8 cellular contexts compared by ENCODE assay signal in the genomic region with DNA sequence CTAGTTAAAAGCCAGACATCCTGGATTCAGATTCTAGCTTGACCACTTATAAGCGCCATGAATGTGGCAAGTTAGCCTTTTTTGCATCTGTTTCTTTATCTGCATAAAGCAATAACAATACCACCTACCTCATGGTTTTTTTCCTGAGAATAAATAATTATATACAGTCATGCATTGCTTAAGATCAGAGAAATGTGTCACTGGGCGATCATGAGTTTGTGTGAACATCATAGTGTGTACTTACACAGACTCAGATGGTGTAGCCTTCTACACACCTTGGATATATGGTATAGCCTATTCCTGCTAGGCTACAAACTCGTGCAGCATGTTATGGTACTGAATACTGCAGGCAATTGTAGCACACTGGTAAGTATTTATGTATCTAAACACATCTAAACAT.
DNase-seq lines count a peak whose midpoint lies in the region; ATAC-seq lines count a peak whose summit lies in the region.

No MANE protein-coding gene starts in this region.

- peak; percentile 49 to 58 for ATAC-seq in activated CD4-positive, CD25-positive, alpha-beta regulatory T cell treated with anti-CD3 and anti-CD28 coated beads, Interleukin-2, amount 50 U/mL, for 24 hours
- no peak for ATAC-seq in GM18873 (IDR thresholded peaks at IDR 0.05; ENCODE audit: low FRiP score, unreplicated experiment)
- no peak for ATAC-seq in HG03159 (IDR thresholded peaks at IDR 0.05; ENCODE audit: unreplicated experiment)

- H3K4me1 ChIP-seq in stomach smooth muscle (ENCODE audit: control insufficient read depth, insufficient read depth, low read length), result peaks cover 27% of the 10 kb centered on the region

- DNase-seq in activated CD4-positive, CD25-positive, alpha-beta regulatory T cell treated with anti-CD3 and anti-CD28 coated beads, Interleukin-2, amount 50 U/mL, for 72 hours, result no peak
- DNase-seq in activated T-helper 2 cell treated with anti-CD3 and anti-CD28 coated beads, Interferon-gamma antibody, Interleukin-2, Interleukin-4, amounts not matched to agents 10 μg/mL and 5 μg/mL and 100 μg/mL, durations not matched to agents 14 hours and 24 hours and 36 hours (ENCODE audit: low spot score), result no peak
- DNase-seq in hepatic stellate cell (ENCODE audit: low spot score), result no peak

- intact Hi-C loops in activated T-helper 2 cell treated with anti-CD3 and anti-CD28 coated beads, Interferon-gamma antibody, Interleukin-2, Interleukin-4, amounts not matched to agents 10 μg/mL and 5 μg/mL and 100 μg/mL, durations not matched to agents 14 hours and 24 hours and 36 hours (cut with micrococcal nuclease), result no loop called here

- no peaks in the 10 kb centered on the region for H3K36me3 Mint-ChIP-seq in activated T-helper 2 cell treated with anti-CD3 and anti-CD28 coated beads, Interferon-gamma antibody, Interleukin-2, Interleukin-4, amounts not matched to agents 10 μg/mL and 5 μg/mL and 100 μg/mL, durations not matched to agents 14 hours and 24 hours and 36 hours (ENCODE audit: low read depth)

- no peaks in the 10 kb centered on the region for H3K36me3 ChIP-seq in stomach smooth muscle (ENCODE audit: control insufficient read depth in 2 of 2, insufficient read depth in 2 of 2, low read length in 2 of 2)

- no peaks in the 10 kb centered on the region for H3K27me3 ChIP-seq in layer of hippocampus (ENCODE audit: control insufficient read depth, insufficient read depth, low read length)
- H3K27me3 ChIP-seq in stomach smooth muscle (ENCODE audit: control insufficient read depth in 1 of 2, insufficient read depth in 2 of 2, low read length in 2 of 2), result no peaks in the 10 kb centered on the region

- peak overlapping the region; percentile 73 to 79 for H3K4me3 ChIP-seq in stomach smooth muscle (ENCODE audit: low read length in 2 of 2)

- peak overlapping the region; percentile 76 for H3K4me3 Mint-ChIP-seq in activated T-helper 2 cell treated with anti-CD3 and anti-CD28 coated beads, Interferon-gamma antibody, Interleukin-2, Interleukin-4, amounts not matched to agents 10 μg/mL and 5 μg/mL and 100 μg/mL, durations not matched to agents 14 hours and 24 hours and 36 hours (ENCODE audit: low read depth)

- H3K9ac ChIP-seq in stomach smooth muscle (ENCODE audit: low read length in 2 of 2), result peak overlapping the region; percentile 67 to 80

- H3K27ac Mint-ChIP-seq in activated T-helper 2 cell treated with anti-CD3 and anti-CD28 coated beads, Interferon-gamma antibody, Interleukin-2, Interleukin-4, amounts not matched to agents 10 μg/mL and 5 μg/mL and 100 μg/mL, durations not matched to agents 14 hours and 24 hours and 36 hours, result peak overlapping the region; percentile 10

- no peaks in the 10 kb centered on the region for H3K9me3 Mint-ChIP-seq in activated T-helper 2 cell treated with anti-CD3 and anti-CD28 coated beads, Interferon-gamma antibody, Interleukin-2, Interleukin-4, amounts not matched to agents 10 μg/mL and 5 μg/mL and 100 μg/mL, durations not matched to agents 14 hours and 24 hours and 36 hours

- H3K27ac ChIP-seq in layer of hippocampus (ENCODE audit: low read depth, low read length) (peak overlapping the region; percentile 75), stomach smooth muscle (ENCODE audit: low read length) (peak overlapping the region; percentile 86)

- no peaks in the 10 kb centered on the region for H3K9me3 ChIP-seq in stomach smooth muscle (ENCODE audit: control insufficient read depth in 2 of 2, low read length in 2 of 2)

- H3K27me3 Mint-ChIP-seq in activated T-helper 2 cell treated with anti-CD3 and anti-CD28 coated beads, Interferon-gamma antibody, Interleukin-2, Interleukin-4, amounts not matched to agents 10 μg/mL and 5 μg/mL and 100 μg/mL, durations not matched to agents 14 hours and 24 hours and 36 hours (ENCODE audit: low read depth), result peaks cover 14% of the 10 kb centered on the region

- H3K4me1 Mint-ChIP-seq in activated T-helper 2 cell treated with anti-CD3 and anti-CD28 coated beads, Interferon-gamma antibody, Interleukin-2, Interleukin-4, amounts not matched to agents 10 μg/mL and 5 μg/mL and 100 μg/mL, durations not matched to agents 14 hours and 24 hours and 36 hours (ENCODE audit: low read depth), result peaks cover 22% of the 10 kb centered on the region

Comparison
In these comparisons a context has a peak if more than half of its experiments do, and no peak if none do; other contexts are left out.
1. ATAC-seq: peak in activated CD4-positive, CD25-positive, alpha-beta regulatory T cell treated with anti-CD3 and anti-CD28 coated beads, Interleukin-2, amount 50 U/mL, for 24 hours (2 of 2); none in GM18873 (single experiment) and HG03159 (single experiment).